Comparison of ENCODE assay signal across 8 cellular contexts in genomic region chr4:15649914-15650545, GRCh38. TPM values are rescaled to one million over a fixed set of nuclear protein-coding genes. Genes with fewer than 3 reads are reported as not detected.
A peak's percentile ranks its signal among the peaks of the same experiment; 100 is the strongest.
DNase-seq lines count a peak whose midpoint lies in the region; ATAC-seq and TF ChIP-seq lines count a peak whose summit lies in the region.

No MANE protein-coding gene starts in this region.

- WGBS in lung, 2 donors: 24 to 44% methylated on average over 5 of the region's 5 CpGs

- intact Hi-C loops in Right ventricle myocardium inferior (cut with DNase I) (loop anchor here (2.0 to 10.0 kb wide), 2 partner anchors 171 to 505 kb away; no protein-coding TSS in a partner anchor), cardiac septum (cut with DNase I) (loop anchor here (5.0 to 10.0 kb wide), 4 partner anchors 173 to 645 kb away; partner anchors contain the start of genes CPEB2 and TAPT1)

- ATAC-seq in Right ventricle myocardium inferior (peak; percentile 59), HG03039 (IDR thresholded peaks at IDR 0.05; ENCODE audit: unreplicated experiment) (peak; percentile 46), lung (ENCODE audit: insufficient read depth, low FRiP score) (peak; percentile 58)

- H3K9me3 ChIP-seq in lung (ENCODE audit: control insufficient read depth in 2 of 2, insufficient read depth in 1 of 2, low read length in 1 of 2): no peaks in the 10 kb centered on the region

- H3K4me3 ChIP-seq in choroid plexus epithelial cell (ENCODE audit: low read depth, low read length): no peak overlapping the region
- H3K4me3 ChIP-seq in lung: no peak overlapping the region

- TF ChIP-seq CTCF in VCaP (conservative IDR thresholded peaks at IDR 0.05) (peak; percentile 79), choroid plexus epithelial cell (conservative IDR thresholded peaks at IDR 0.05; ENCODE audit: low read depth, low read length) (peak; percentile 78), lung (IDR thresholded peaks at IDR 0.05; ENCODE audit: control extremely low read depth, extremely low read depth) (peak; percentile 35)

- no peak for DNase-seq in Right ventricle myocardium inferior (ENCODE audit: missing footprints)
- no peak for DNase-seq in cardiac septum (ENCODE audit: low spot score)
- DNase-seq in NCI-H2171 treated with DMSO at 0.1 percent for 48 hours (lab: John Stamatoyannopoulos, UW): peak; percentile 46
- peak; percentile 80 for DNase-seq in choroid plexus epithelial cell (ENCODE audit: low read depth)
- peak; percentile 41 for DNase-seq in lung (ENCODE audit: low spot score)
- DNase-seq in stimulated activated CD8-positive, alpha-beta memory T cell treated with anti-CD3 and anti-CD28 coated beads, Interleukin-4, amount 100 ng/mL, for 48 hours: peak; percentile 54

- no peaks in the 10 kb centered on the region for H3K36me3 ChIP-seq in lung (ENCODE audit: control insufficient read depth in 2 of 2, insufficient read depth in 2 of 2, low read length in 2 of 2)

- peak overlapping the region; percentile 95 for H3K27ac ChIP-seq in VCaP
- no peak overlapping the region for H3K27ac ChIP-seq in lung (ENCODE audit: low read depth in 1 of 2, low read length in 1 of 2)

- peaks cover 0 to 16% of the 10 kb centered on the region in 2 donors for H3K4me1 ChIP-seq in lung (ENCODE audit: control insufficient read depth in 2 of 2, insufficient read depth in 2 of 2, low read length in 2 of 2)

- H3K27me3 ChIP-seq in lung (ENCODE audit: control insufficient read depth, insufficient read depth): no peaks in the 10 kb centered on the region

RNA-seq across cellular contexts. Expression of gene FBXL5, which starts 5.1 kb away (rescaled TPM):
- total RNA-seq in Right ventricle myocardium inferior (93.9 TPM), cardiac septum (60.9 TPM), lung (100 to 1,000 TPM in 1 of 2 donors, 10 to 100 TPM in 1; 98.4 to 138 TPM)
- polyA plus RNA-seq in lung: 10 to 100 TPM; 45.9 to 77.1 TPM

RNA-seq across cellular contexts. Expression of gene FAM200B, which starts 31.6 kb away (rescaled TPM):
- total RNA-seq in Right ventricle myocardium inferior (25.2 TPM), cardiac septum (21.6 TPM), lung (10 to 100 TPM; 19.3 to 27.3 TPM)
- 10 to 100 TPM; 27.1 to 56.0 TPM for polyA plus RNA-seq in lung

RNA-seq across cellular contexts. Expression of gene BST1, which starts 52.8 kb away (rescaled TPM):
- total RNA-seq in Right ventricle myocardium inferior: 3.8 TPM
- total RNA-seq in cardiac septum: 2.5 TPM
- 10 to 100 TPM in 1 of 2 donors, 1 to 10 TPM in 1; 9.1 to 12.8 TPM for total RNA-seq in lung
- polyA plus RNA-seq in lung: 10 to 100 TPM in 1 of 2 donors, 1 to 10 TPM in 1; 4.1 to 53.5 TPM

Comparison
In these comparisons a context has a peak if more than half of its experiments do, and no peak if none do; other contexts are left out.
1. DNase-seq: peak in NCI-H2171 treated with DMSO at 0.1 percent for 48 hours (single experiment), choroid plexus epithelial cell (single experiment), lung (single experiment) and stimulated activated CD8-positive, alpha-beta memory T cell treated with anti-CD3 and anti-CD28 coated beads, Interleukin-4, amount 100 ng/mL, for 48 hours (single experiment); none in Right ventricle myocardium inferior (single experiment) and cardiac septum (single experiment).
2. Peak in every context shown above with its lines, with median percentiles within 50 percentile points of each other: ATAC-seq and CTCF ChIP-seq.